ENCODE assay signal across 16 cellular contexts in genomic region chr20:57579331-57579897, GRCh38. TPM values are rescaled to one million over a fixed set of nuclear protein-coding genes. Genes with fewer than 3 reads are reported as not detected.
DNase-seq lines count a peak whose midpoint lies in the region; ATAC-seq and TF ChIP-seq lines count a peak whose summit lies in the region.
"Had no signal": no experiment of that assay in that cellular context is flagged by ENCODE, and none has a peak within 500 bp of the region (broad histone marks: within the 10 kb centered on the region; RNA-seq: fewer than 3 reads in every experiment).

No MANE protein-coding gene starts in this region.

- no peak for DNase-seq in endodermal cell
- DNase-seq in osteoblast (ENCODE audit: insufficient read length, low spot score, missing footprints), result peak; percentile 65
- DNase-seq in hepatic stellate cell (ENCODE audit: low spot score), result no peak
- DNase-seq in H4 (ENCODE audit: low spot score), result no peak
- DNase-seq in stimulated activated naive B cell treated with anti-CD40 and anti-IgM and Interleukin-4, amounts not matched to agents 10 μg/mL and 1 μg/mL and 100 μg/mL, for 72 hours, result no peak
- DNase-seq: CD8-positive, alpha-beta memory T cell; DMS53; GF-D8; H7 had no signal

- no peak for ATAC-seq in GM18861 (IDR thresholded peaks at IDR 0.05; ENCODE audit: unreplicated experiment)
- ATAC-seq in stimulated activated naive B cell treated with anti-CD40 and anti-IgM and Interleukin-4, amounts not matched to agents 10 μg/mL and 1 μg/mL and 100 μg/mL, for 72 hours (replicated peaks), result no peak
- ATAC-seq: A549 had no signal

- H4K20me1 ChIP-seq in osteoblast (ENCODE audit: insufficient read depth, low read length), result no peaks in the 10 kb centered on the region

- H3K27me3 Mint-ChIP-seq in endodermal cell (ENCODE audit: insufficient read depth), result no peaks in the 10 kb centered on the region
- peaks cover 54% of the 10 kb centered on the region for H3K27me3 Mint-ChIP-seq in nephron (ENCODE audit: low read depth)
- H3K27me3 Mint-ChIP-seq in stimulated activated naive B cell treated with anti-CD40 and anti-IgM and Interleukin-4, amounts not matched to agents 10 μg/mL and 1 μg/mL and 100 μg/mL, for 72 hours, result peaks cover 37 to 47% of the 10 kb centered on the region in 2 donors

- H2AFZ ChIP-seq in osteoblast (ENCODE audit: low read length), result no peak overlapping the region

- H3K9me3 Mint-ChIP-seq in endodermal cell (no peaks in the 10 kb centered on the region), nephron (no peaks in the 10 kb centered on the region)
- H3K9me3 Mint-ChIP-seq in stimulated activated naive B cell treated with anti-CD40 and anti-IgM and Interleukin-4, amounts not matched to agents 10 μg/mL and 1 μg/mL and 100 μg/mL, for 72 hours, result no peaks in the 10 kb centered on the region

- no peak overlapping the region for H3K4me3 ChIP-seq in endodermal cell (ENCODE audit: low read length)
- no peak overlapping the region for H3K4me3 ChIP-seq in osteoblast (ENCODE audit: insufficient read depth, low read length)
- H3K4me3 ChIP-seq: A549 had no signal

- H3K4me1 ChIP-seq in endodermal cell (ENCODE audit: control insufficient read depth, insufficient read depth, low read length), result no peaks in the 10 kb centered on the region
- H3K4me1 ChIP-seq in osteoblast (ENCODE audit: insufficient read depth, low read length), result peaks cover 7% of the 10 kb centered on the region

- H3K36me3 ChIP-seq in endodermal cell (ENCODE audit: control insufficient read depth, insufficient read depth, low read length) (no peaks in the 10 kb centered on the region), osteoblast (ENCODE audit: insufficient read depth, low read length) (no peaks in the 10 kb centered on the region)

- H3K36me3 Mint-ChIP-seq in endodermal cell (ENCODE audit: low read depth) (no peaks in the 10 kb centered on the region), nephron (ENCODE audit: low read depth) (no peaks in the 10 kb centered on the region)
- H3K36me3 Mint-ChIP-seq in stimulated activated naive B cell treated with anti-CD40 and anti-IgM and Interleukin-4, amounts not matched to agents 10 μg/mL and 1 μg/mL and 100 μg/mL, for 72 hours, result no peaks in the 10 kb centered on the region
- H3K36me3 Mint-ChIP-seq: CD8-positive, alpha-beta memory T cell had no signal

- no peak overlapping the region for H3K9ac ChIP-seq in endodermal cell (ENCODE audit: extremely low read depth, low read length, poor library complexity, severe bottlenecking)

- TF ChIP-seq CTCF in endodermal cell (conservative IDR thresholded peaks at IDR 0.05) (no peak), nephron (IDR thresholded peaks at IDR 0.05; ENCODE audit: unreplicated experiment in 3 of 3) (no peak), osteoblast (IDR thresholded peaks at IDR 0.05; ENCODE audit: extremely low read depth, low read depth, low read length) (no peak)

- H3K9me3 ChIP-seq in endodermal cell (ENCODE audit: control insufficient read depth, low read length), result no peaks in the 10 kb centered on the region
- H3K9me3 ChIP-seq in osteoblast (ENCODE audit: low read depth, low read length), result peaks cover 2% of the 10 kb centered on the region
- H3K9me3 ChIP-seq: A549 had no signal

- H3K4me1 Mint-ChIP-seq in endodermal cell (peaks cover 3% of the 10 kb centered on the region), nephron (peaks cover 37% of the 10 kb centered on the region)
- no peaks in the 10 kb centered on the region for H3K4me1 Mint-ChIP-seq in stimulated activated naive B cell treated with anti-CD40 and anti-IgM and Interleukin-4, amounts not matched to agents 10 μg/mL and 1 μg/mL and 100 μg/mL, for 72 hours
- H3K4me1 Mint-ChIP-seq: CD8-positive, alpha-beta memory T cell had no signal

- no peak overlapping the region for H3K4me3 Mint-ChIP-seq in endodermal cell
- H3K4me3 Mint-ChIP-seq in nephron, result no peak overlapping the region
- no peak overlapping the region for H3K4me3 Mint-ChIP-seq in stimulated activated naive B cell treated with anti-CD40 and anti-IgM and Interleukin-4, amounts not matched to agents 10 μg/mL and 1 μg/mL and 100 μg/mL, for 72 hours
- H3K4me3 Mint-ChIP-seq: CD8-positive, alpha-beta memory T cell had no signal

- H3K4me2 ChIP-seq in osteoblast (ENCODE audit: insufficient read depth, low read length), result no peak overlapping the region
- H3K4me2 ChIP-seq: A549 had no signal

- H3K27ac ChIP-seq in endodermal cell (ENCODE audit: low read depth, low read length), result peak overlapping the region; percentile 95
- H3K27ac ChIP-seq in osteoblast (ENCODE audit: low read depth, low read length), result no peak overlapping the region
- H3K27ac ChIP-seq: A549 had no signal

- H3K27me3 ChIP-seq in endodermal cell (ENCODE audit: control insufficient read depth, insufficient read depth, low read length, poor library complexity, severe bottlenecking) (no peaks in the 10 kb centered on the region), osteoblast (ENCODE audit: insufficient read depth, low read length) (peaks cover 40% of the 10 kb centered on the region)

- H3K79me2 ChIP-seq in osteoblast (ENCODE audit: insufficient read depth, low read length), result no peaks in the 10 kb centered on the region

- 72 to 84% methylated on average over 7 to 11 of the region's 11 CpGs for WGBS in endodermal cell (ENCODE audit: insufficient coverage in 1 of 2, insufficient read length in 1 of 2), 2 experiments

- no peak overlapping the region for H3K27ac Mint-ChIP-seq in endodermal cell
- H3K27ac Mint-ChIP-seq in nephron, result peak overlapping the region; percentile 7 to 95 (median 56)
- H3K27ac Mint-ChIP-seq in stimulated activated naive B cell treated with anti-CD40 and anti-IgM and Interleukin-4, amounts not matched to agents 10 μg/mL and 1 μg/mL and 100 μg/mL, for 72 hours, result no peak overlapping the region
- H3K27ac Mint-ChIP-seq: CD8-positive, alpha-beta memory T cell had no signal

RNA-seq across cellular contexts. Expression of gene PCK1, which starts 18.5 kb away (rescaled TPM):
- total RNA-seq in endodermal cell (not detected), osteoblast (not detected in 2 replicates)
- polyA plus RNA-seq in endodermal cell (2013, experiment 1 of 2), result 0.25 TPM
- polyA plus RNA-seq in endodermal cell (2013, experiment 2 of 2), result 0.70 TPM
- total RNA-seq in H4 (2014; rRNA removed; shearing (Covaris generic)), result 0.08 TPM in 1 of 2 replicates, not detected in the other
- total RNA-seq: CD8-positive, alpha-beta memory T cell; H7; HT1080 had no signal
- polyA plus RNA-seq: AG04450; BJ; CD14-positive monocyte; CD8-positive, alpha-beta memory T cell had no signal

RNA-seq across cellular contexts. Expression of gene ZBP1, which starts 40.8 kb away (rescaled TPM):
- total RNA-seq in endodermal cell (not detected), osteoblast (not detected in 2 replicates)
- polyA plus RNA-seq in endodermal cell (2013, experiment 1 of 2), result not detected
- polyA plus RNA-seq in endodermal cell (2013, experiment 2 of 2), result not detected
- total RNA-seq in H4 (2014; rRNA removed; shearing (Covaris generic)), result not detected in 2 replicates
- total RNA-seq: H7, HT1080 had no signal
- polyA plus RNA-seq: AG04450, BJ had no signal

RNA-seq across cellular contexts. Expression of gene CTCFL, which starts 54.5 kb away (rescaled TPM):
- total RNA-seq in endodermal cell (1 to 10 TPM in 1 of 2 donors, under 1 TPM in 1; 0.33 to 1.4 TPM), osteoblast (not detected in 2 replicates)
- polyA plus RNA-seq in endodermal cell (2013, experiment 1 of 2), result 0.28 TPM
- 0.46 TPM for polyA plus RNA-seq in endodermal cell (2013, experiment 2 of 2)
- not detected in 2 replicates for total RNA-seq in H4 (2014; rRNA removed; shearing (Covaris generic))
- total RNA-seq: CD8-positive, alpha-beta memory T cell; HT1080 had no signal
- polyA plus RNA-seq: AG04450; BJ; CD14-positive monocyte; CD8-positive, alpha-beta memory T cell had no signal

Comparison
In these comparisons a context has a peak if more than half of its experiments do, and no peak if none do; other contexts are left out.
1. H3K27ac Mint-ChIP-seq: peak in nephron (3 of 3); none in endodermal cell (single experiment) and stimulated activated naive B cell treated with anti-CD40 and anti-IgM and Interleukin-4, amounts not matched to agents 10 μg/mL and 1 μg/mL and 100 μg/mL, for 72 hours (single experiment).